ENCODE assay signal across 19 cellular contexts in genomic region chr10:3057946-3058345, GRCh38. TPM values are rescaled to one million over a fixed set of nuclear protein-coding genes. Genes with fewer than 3 reads are reported as not detected.
DNase-seq lines count a peak whose midpoint lies in the region; ATAC-seq, FAIRE-seq and TF ChIP-seq lines count a peak whose summit lies in the region.
"Had no signal": no experiment of that assay in that cellular context is flagged by ENCODE, and none has a peak within 500 bp of the region (broad histone marks: within the 10 kb centered on the region; RNA-seq: fewer than 3 reads in every experiment).

No MANE protein-coding gene starts in this region.

- H3K27me3 ChIP-seq in cardiac muscle cell (no peaks in the 10 kb centered on the region), right atrium auricular region (no peaks in the 10 kb centered on the region), HepG2 (ENCODE audit: control insufficient read depth in 1 of 2, insufficient read depth in 2 of 2, low read length in 2 of 2) (peaks cover 0 to 6% of the 10 kb centered on the region in 2 experiments; a peak in 1 of 5 replicates)
- H3K27me3 ChIP-seq: SJSA1 had no signal

- POLR2A ChIA-PET in activated CD4-positive, alpha-beta memory T cell treated with anti-CD3 and anti-CD28 coated beads for 36 hours (lab: Charles Lee): no interaction called here
- POLR2A ChIA-PET in HepG2 (lab: Yijun Ruan, JAX): no interaction called here

- no peak for TF ChIP-seq POLR2A in HepG2 (IDR thresholded peaks at IDR 0.05; ENCODE audit: insufficient read depth in 1 of 2, low read depth in 2 of 2, low read length in 2 of 2)

- no peaks in the 10 kb centered on the region for H4K20me1 ChIP-seq in HepG2 (ENCODE audit: insufficient read depth, low read length)

- H3K4me2 ChIP-seq in HepG2 (ENCODE audit: low read depth, low read length): no peak overlapping the region

- H3K9me3 Mint-ChIP-seq in activated CD4-positive, alpha-beta memory T cell treated with anti-CD3 and anti-CD28 coated beads for 36 hours: no peaks in the 10 kb centered on the region
- no peaks in the 10 kb centered on the region for H3K9me3 Mint-ChIP-seq in stimulated activated effector memory CD8-positive, alpha-beta T cell treated with anti-CD3 and anti-CD28 coated beads, Interleukin-12 subunit alpha, Interleukin-12 subunit beta, amount 100 ng/mL, for 72 hours
- H3K9me3 Mint-ChIP-seq: H9 had no signal

- H3K27ac Mint-ChIP-seq in activated CD4-positive, alpha-beta memory T cell treated with anti-CD3 and anti-CD28 coated beads for 36 hours: no peak overlapping the region
- no peak overlapping the region for H3K27ac Mint-ChIP-seq in stimulated activated effector memory CD8-positive, alpha-beta T cell treated with anti-CD3 and anti-CD28 coated beads, Interleukin-12 subunit alpha, Interleukin-12 subunit beta, amount 100 ng/mL, for 72 hours
- H3K27ac Mint-ChIP-seq: H9 had no signal

- H3K4me1 ChIP-seq in cardiac muscle cell (ENCODE audit: low read depth) (peaks cover 33% of the 10 kb centered on the region), right atrium auricular region (peaks cover 0 to 10% of the 10 kb centered on the region in 2 donors), HepG2 (ENCODE audit: insufficient read depth, low read length) (peaks cover 9% of the 10 kb centered on the region)

- intact Hi-C loops in activated CD4-positive, alpha-beta memory T cell treated with anti-CD3 and anti-CD28 coated beads for 36 hours (cut with micrococcal nuclease): no loop called here
- intact Hi-C loops in HepG2 (cut with micrococcal nuclease; ENCODE audit: unreplicated experiment): no loop called here

- H3K4me3 ChIP-seq in cardiac muscle cell (no peak overlapping the region), right atrium auricular region (no peak overlapping the region), HepG2 (replicated peaks in 1 of 3; ENCODE audit: insufficient read depth in 1 of 3, low read depth in 2 of 3, low read length in 3 of 3) (no peak overlapping the region)
- H3K4me3 ChIP-seq: SJSA1 had no signal

- TF ChIP-seq CTCF in cardiac muscle cell (IDR thresholded peaks at IDR 0.05; ENCODE audit: low read depth, low read length) (no peak), right atrium auricular region (IDR thresholded peaks at IDR 0.05) (no peak), HepG2 (CRISPR knock-in tag; IDR thresholded peaks at IDR 0.05) (no peak)

- H3K4me3 Mint-ChIP-seq in activated CD4-positive, alpha-beta memory T cell treated with anti-CD3 and anti-CD28 coated beads for 36 hours: no peak overlapping the region
- no peak overlapping the region for H3K4me3 Mint-ChIP-seq in stimulated activated effector memory CD8-positive, alpha-beta T cell treated with anti-CD3 and anti-CD28 coated beads, Interleukin-12 subunit alpha, Interleukin-12 subunit beta, amount 100 ng/mL, for 72 hours
- H3K4me3 Mint-ChIP-seq: H9 had no signal

- H3K27me3 Mint-ChIP-seq in activated CD4-positive, alpha-beta memory T cell treated with anti-CD3 and anti-CD28 coated beads for 36 hours: peaks cover 4% of the 10 kb centered on the region

- in situ Hi-C loops in HepG2 (cut with HindIII; ENCODE audit: extremely low pct_ligation_motif_present, low pct_unique_long_range_greater_than_20kb): no loop called here

- H3K9me3 ChIP-seq in cardiac muscle cell (ENCODE audit: low read depth): no peaks in the 10 kb centered on the region
- no peaks in the 10 kb centered on the region for H3K9me3 ChIP-seq in right atrium auricular region
- no peaks in the 10 kb centered on the region for H3K9me3 ChIP-seq in HepG2 (ENCODE audit: low read length)
- H3K9me3 ChIP-seq: SJSA1 had no signal

- no peak for TF ChIP-seq RAD21 in HepG2 (CRISPR knock-in tag; IDR thresholded peaks at IDR 0.05)

- H3K36me3 Mint-ChIP-seq in activated CD4-positive, alpha-beta memory T cell treated with anti-CD3 and anti-CD28 coated beads for 36 hours: no peaks in the 10 kb centered on the region
- H3K36me3 Mint-ChIP-seq in stimulated activated effector memory CD8-positive, alpha-beta T cell treated with anti-CD3 and anti-CD28 coated beads, Interleukin-12 subunit alpha, Interleukin-12 subunit beta, amount 100 ng/mL, for 72 hours: no peaks in the 10 kb centered on the region

- H3K27ac ChIP-seq in cardiac muscle cell (peak overlapping the region; percentile 30), right atrium auricular region (no peak overlapping the region), HepG2 (ENCODE audit: extremely low read length, insufficient read depth, low read length) (no peak overlapping the region)
- H3K27ac ChIP-seq: HL-60, SJSA1 had no signal

- 12% methylated on average over 8 of the region's 8 CpGs for WGBS in HepG2 (ENCODE audit: low lambda C conversion rate)

- no peaks in the 10 kb centered on the region for H3K79me2 ChIP-seq in HepG2 (ENCODE audit: insufficient read depth, low read length)

- H2AFZ ChIP-seq in HepG2 (ENCODE audit: low read length): no peak overlapping the region

- DNase-seq in cardiac muscle cell (ENCODE audit: low read depth in 1 of 2, low spot score in 1 of 2): no peak
- DNase-seq in right atrium auricular region (ENCODE audit: low spot score): no peak
- peak; percentile 24 for DNase-seq in activated CD4-positive, alpha-beta memory T cell treated with anti-CD3 and anti-CD28 coated beads for 36 hours
- DNase-seq in HepG2 (ENCODE audit: low spot score): no peak
- DNase-seq in stimulated activated effector memory CD8-positive, alpha-beta T cell treated with anti-CD3 and anti-CD28 coated beads, Interleukin-12 subunit alpha, Interleukin-12 subunit beta, amount 100 ng/mL, for 72 hours (ENCODE audit: low spot score in 2 of 2): no peak
- DNase-seq in amygdala (lab: John Stamatoyannopoulos, UW): no peak
- DNase-seq in NCI-H1417 (lab: John Stamatoyannopoulos, UW): no peak
- no peak for DNase-seq in kidney tubule cell (ENCODE audit: low spot score)
- DNase-seq: C1 segment of cervical spinal cord, COR-L47, H9, NCI-H1436, NCI-H2081 treated with DMSO at 0.1 percent for 48 hours, NCI-H510A, NCI-H774, PC-3 had no signal

- no TSS peak for BruUV-seq in HepG2 (replicated peaks; lab: Mats Ljungman, UMichigan)

- TF ChIP-seq EP300 in HepG2 (IDR thresholded peaks at IDR 0.05; ENCODE audit: low read depth in 2 of 2, low read length in 2 of 2): no peak
- no peak for TF ChIP-seq EP300 in HepG2 (CRISPR knock-in tag; IDR thresholded peaks at IDR 0.05; ENCODE audit: borderline replicate concordance)

- no peak overlapping the region for H3K9ac ChIP-seq in HepG2 (ENCODE audit: insufficient read depth, low read depth, low read length)

- FAIRE-seq in HepG2 (lab: Jason Lieb, UNC): no peak
- FAIRE-seq: HTR-8/SVneo had no signal

- peaks cover 11% of the 10 kb centered on the region for H3K4me1 Mint-ChIP-seq in activated CD4-positive, alpha-beta memory T cell treated with anti-CD3 and anti-CD28 coated beads for 36 hours (ENCODE audit: low read depth)
- peaks cover 16% of the 10 kb centered on the region for H3K4me1 Mint-ChIP-seq in stimulated activated effector memory CD8-positive, alpha-beta T cell treated with anti-CD3 and anti-CD28 coated beads, Interleukin-12 subunit alpha, Interleukin-12 subunit beta, amount 100 ng/mL, for 72 hours

- ATAC-seq in HepG2: peak; percentile 49; the same call in 2 of the 3 replicates
- ATAC-seq in stimulated activated effector memory CD8-positive, alpha-beta T cell treated with anti-CD3 and anti-CD28 coated beads, Interleukin-12 subunit alpha, Interleukin-12 subunit beta, amount 100 ng/mL, for 72 hours: peak; percentile 53
- ATAC-seq: PC-3 had no signal

- H3K36me3 ChIP-seq in cardiac muscle cell: no peaks in the 10 kb centered on the region
- no peaks in the 10 kb centered on the region for H3K36me3 ChIP-seq in right atrium auricular region
- H3K36me3 ChIP-seq in HepG2 (replicated peaks in 1 of 2; ENCODE audit: control insufficient read depth in 1 of 2, insufficient read depth in 2 of 2, low read length in 2 of 2): no peaks in the 10 kb centered on the region
- H3K36me3 ChIP-seq: SJSA1 had no signal

- CTCF ChIA-PET in activated CD4-positive, alpha-beta memory T cell treated with anti-CD3 and anti-CD28 coated beads for 36 hours (lab: Charles Lee): no interaction called here
- CTCF ChIA-PET in HepG2 (lab: Yijun Ruan, JAX; ENCODE audit: low intra/inter-chr PET ratio, low total read pairs): no interaction called here

TF ChIP-seq in HepG2, 621 proteins besides CTCF, POLR2A, EP300 and RAD21 (continues in another document):
- no peak for TF ChIP-seq SRSF9 (IDR thresholded peaks at IDR 0.05; ENCODE audit: borderline replicate concordance, insufficient read depth, low read depth, low read length, poor library complexity, severe bottlenecking)

RNA-seq across cellular contexts. Expression of gene PFKP, which starts 9.4 kb away (rescaled TPM):
- total RNA-seq in cardiac muscle cell: 639 and 805 TPM in 2 replicates
- 677 and 781 TPM in 2 replicates for polyA plus RNA-seq in cardiac muscle cell
- 100 to 1,000 TPM in 1 of 2 donors, 10 to 100 TPM in 1; 55.2 to 119 TPM for total RNA-seq in right atrium auricular region
- total RNA-seq in activated CD4-positive, alpha-beta memory T cell treated with anti-CD3 and anti-CD28 coated beads for 36 hours: 100 to 1,000 TPM; 175 to 176 TPM
- total RNA-seq in HepG2 (2016; rRNA removed; fragmentation: Illumina TruSeq; extraction: Trizol): 0.80 and 1.3 TPM in 2 replicates
- total RNA-seq in HepG2 (2016; cell fraction: cytosol; rRNA removed; fragmentation: Illumina TruSeq; extraction: Trizol; ENCODE audit: low read depth): 0.26 and 0.51 TPM in 2 replicates
- 0.52 and 0.78 TPM in 2 replicates for total RNA-seq in HepG2 (2016; cell fraction: insoluble cytoplasmic fraction; rRNA removed; fragmentation: Illumina TruSeq; extraction: Trizol)
- total RNA-seq in HepG2 (2016; cell fraction: membrane; rRNA removed; fragmentation: Illumina TruSeq; extraction: Trizol): 0.72 and 1.1 TPM in 2 replicates
- total RNA-seq in HepG2 (2016; cell fraction: nucleus; rRNA removed; fragmentation: Illumina TruSeq; extraction: Trizol): 1.5 and 2.3 TPM in 2 replicates
- polyA plus RNA-seq in HepG2 (2011; rRNA removed): 1.9 and 2.4 TPM in 2 replicates
- polyA plus RNA-seq in HepG2 (2011; cell fraction: cytosol; rRNA removed): 1.1 and 2.1 TPM in 2 replicates
- polyA plus RNA-seq in HepG2 (2011; cell fraction: nucleus; rRNA removed): 4.2 and 9.0 TPM in 2 replicates
- 1.1 and 1.3 TPM in 2 replicates for polyA plus RNA-seq in HepG2 (2012)
- 0.06 and 0.10 TPM in 2 replicates for polyA plus RNA-seq in HepG2 (2016; cell fraction: cytosol; fragmentation: Illumina TruSeq; extraction: Trizol; ENCODE audit: low read depth)
- polyA plus RNA-seq in HepG2 (2016; cell fraction: insoluble cytoplasmic fraction; fragmentation: Illumina TruSeq; extraction: Trizol; ENCODE audit: low read depth): 0.36 and 0.66 TPM in 2 replicates
- 0.11 and 0.49 TPM in 2 replicates for polyA plus RNA-seq in HepG2 (2016; cell fraction: membrane; fragmentation: Illumina TruSeq; extraction: Trizol; ENCODE audit: low read depth)
- 0.51 and 1.1 TPM in 2 replicates for polyA plus RNA-seq in HepG2 (2016; cell fraction: nucleus; fragmentation: Illumina TruSeq; extraction: Trizol; ENCODE audit: insufficient read depth, low read depth)
- 4.4 and 87.6 TPM in 2 replicates for polyA minus RNA-seq in HepG2 (2011; rRNA and poly(A)+ RNA removed; ENCODE audit: low replicate concordance)
- polyA minus RNA-seq in HepG2 (2011; cell fraction: cytosol; rRNA and poly(A)+ RNA removed): 2.4 and 2.7 TPM in 2 replicates
- 1.5 and 3.5 TPM in 2 replicates for polyA minus RNA-seq in HepG2 (2011; cell fraction: nucleus; rRNA and poly(A)+ RNA removed)

Comparison
In these comparisons a context has a peak if more than half of its experiments do, and no peak if none do; other contexts are left out.
1. RNA of gene PFKP, which starts 9.4 kb away (total RNA-seq): 639 to 805 TPM in cardiac muscle cell, 175 to 176 TPM in activated CD4-positive, alpha-beta memory T cell treated with anti-CD3 and anti-CD28 coated beads for 36 hours and 55.2 to 119 TPM in right atrium auricular region; 0.26 to 2.3 TPM in HepG2; every median in the first group is over 10 times any median in the second.